ENCODE assay signal across 25 cellular contexts in the genomic region with DNA sequence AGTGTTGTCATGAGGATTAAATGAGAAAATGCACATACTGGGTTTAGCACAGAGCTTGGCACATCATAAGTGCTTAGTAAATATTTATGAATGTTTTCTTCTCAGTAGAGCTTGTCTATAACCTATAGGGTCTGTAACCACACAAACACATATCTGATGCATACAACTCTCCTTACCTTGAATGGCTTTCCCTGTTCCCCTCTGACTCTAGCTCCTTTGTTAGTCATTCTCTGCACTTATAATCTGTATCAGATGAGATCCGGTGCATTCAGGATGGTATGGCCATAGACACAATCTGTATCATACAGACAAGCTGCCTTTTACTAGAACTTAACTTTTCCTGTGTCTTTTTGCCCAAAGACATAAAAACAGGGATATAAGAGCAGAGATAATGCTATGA. TPM values are rescaled to one million over a fixed set of nuclear protein-coding genes. Genes with fewer than 3 reads are reported as not detected.
DNase-seq lines count a peak whose midpoint lies in the region; ATAC-seq, FAIRE-seq and TF ChIP-seq lines count a peak whose summit lies in the region.
"Had no signal": no experiment of that assay in that cellular context is flagged by ENCODE, and none has a peak within 500 bp of the region (broad histone marks: within the 10 kb centered on the region; RNA-seq: fewer than 3 reads in every experiment).

No MANE protein-coding gene starts in this region.

- POLR2A ChIA-PET in K562 (lab: Yijun Ruan, JAX), result interaction anchor here (0.8 to 3.0 kb wide), 5 partner anchors 11 to 41 kb away, joined by 3 to 35 read pairs (median 15); partner anchors contain the start of gene SSBP2
- POLR2A ChIA-PET in HepG2 (lab: Yijun Ruan, JAX), result no interaction called here

- H3K4me1 ChIP-seq in K562 (replicated peaks in 1 of 2; ENCODE audit: control insufficient read depth in 2 of 2, insufficient read depth in 2 of 2, low read length in 2 of 2), result peaks cover 0 to 52% of the 10 kb centered on the region in 2 experiments; a peak in 3 of 5 replicates
- H3K4me1 ChIP-seq in neural progenitor cell, result peaks cover 8% of the 10 kb centered on the region
- H3K4me1 ChIP-seq in HepG2 (ENCODE audit: insufficient read depth, low read length), result no peaks in the 10 kb centered on the region
- H3K4me1 ChIP-seq: BE2C had no signal

- TF ChIP-seq RAD21 in K562 (CRISPR knock-in tag; conservative IDR thresholded peaks at IDR 0.05 in 1 of 2, IDR thresholded peaks at IDR 0.05 in 1 of 2), result no peak
- no peak for TF ChIP-seq RAD21 in HepG2 (CRISPR knock-in tag; IDR thresholded peaks at IDR 0.05)

- in situ Hi-C loops in K562 (cut with MboI) (no loop called here), HepG2 (cut with HindIII; ENCODE audit: extremely low pct_ligation_motif_present, low pct_unique_long_range_greater_than_20kb) (no loop called here)

- BruUV-seq in K562 (replicated peaks; lab: Mats Ljungman, UMichigan) (no TSS peak), HepG2 (replicated peaks; lab: Mats Ljungman, UMichigan) (no TSS peak)

- TF ChIP-seq EP300 in K562 (IDR thresholded peaks at IDR 0.05; ENCODE audit: low read length) (no peak), HepG2 (IDR thresholded peaks at IDR 0.05; ENCODE audit: low read depth in 2 of 2, low read length in 2 of 2) (no peak), HepG2 (CRISPR knock-in tag; IDR thresholded peaks at IDR 0.05; ENCODE audit: borderline replicate concordance) (no peak)

- no peaks in the 10 kb centered on the region for H3K9me3 ChIP-seq in K562 (replicated peaks; ENCODE audit: control insufficient read depth, insufficient read depth, low read depth, low read length)
- H3K9me3 ChIP-seq in neural progenitor cell (ENCODE audit: low read depth), result no peaks in the 10 kb centered on the region
- H3K9me3 ChIP-seq in HepG2 (ENCODE audit: low read length), result no peaks in the 10 kb centered on the region
- H3K9me3 ChIP-seq: A549, BE2C, HAP-1 had no signal

- peaks cover 4% of the 10 kb centered on the region for H3K27me3 Mint-ChIP-seq in neural progenitor cell (ENCODE audit: insufficient read depth, low read depth)
- no peaks in the 10 kb centered on the region for H3K27me3 Mint-ChIP-seq in stimulated activated naive CD8-positive, alpha-beta T cell treated with anti-CD3 and anti-CD28 coated beads, Interleukin-15, amount 100 ng/mL, for 72 hours
- H3K27me3 Mint-ChIP-seq: CD4-positive, alpha-beta T cell had no signal

- H3K9ac ChIP-seq in K562 (ENCODE audit: insufficient read depth in 1 of 2, low read depth in 2 of 2, low read length in 2 of 2) (no peak overlapping the region; a peak in 1 of 4 replicates), neural progenitor cell (no peak overlapping the region), HepG2 (ENCODE audit: insufficient read depth, low read depth, low read length) (no peak overlapping the region)
- H3K9ac ChIP-seq: BLaER1 treated with 17β-estradiol and CSF1 and Interleukin-3, amounts not matched to agents 10 nM and 100 nM had no signal

- no peak overlapping the region for H3K27ac ChIP-seq in K562 (ENCODE audit: extremely low read depth, low read depth, low read length)
- H3K27ac ChIP-seq in neural progenitor cell, result no peak overlapping the region
- no peak overlapping the region for H3K27ac ChIP-seq in HepG2 (ENCODE audit: extremely low read length, insufficient read depth, low read length)

- no peaks in the 10 kb centered on the region for H3F3A ChIP-seq in neural progenitor cell (ENCODE audit: low read depth)

- no peak overlapping the region for H3K4me3 ChIP-seq in K562
- no peak overlapping the region for H3K4me3 ChIP-seq in neural progenitor cell
- no peak overlapping the region for H3K4me3 ChIP-seq in HepG2 (replicated peaks in 1 of 3; ENCODE audit: insufficient read depth in 1 of 3, low read depth in 2 of 3, low read length in 3 of 3)
- H3K4me3 ChIP-seq: A549; BLaER1 treated with 17β-estradiol and CSF1 and Interleukin-3, amounts not matched to agents 10 nM and 100 nM; GM12878; HAP-1 had no signal

- H3K4me1 Mint-ChIP-seq in neural progenitor cell, result peaks cover 10% of the 10 kb centered on the region
- peaks cover 7% of the 10 kb centered on the region for H3K4me1 Mint-ChIP-seq in stimulated activated naive CD8-positive, alpha-beta T cell treated with anti-CD3 and anti-CD28 coated beads, Interleukin-15, amount 100 ng/mL, for 72 hours
- H3K4me1 Mint-ChIP-seq: CD8-positive, alpha-beta memory T cell had no signal

- H3K27me3 ChIP-seq in K562 (ENCODE audit: control insufficient read depth in 2 of 2, insufficient read depth in 2 of 2, low read length in 2 of 2) (no peaks in the 10 kb centered on the region), neural progenitor cell (no peaks in the 10 kb centered on the region), HepG2 (ENCODE audit: control insufficient read depth in 1 of 2, insufficient read depth in 2 of 2, low read length in 2 of 2) (no peaks in the 10 kb centered on the region)
- H3K27me3 ChIP-seq: BE2C; BLaER1 treated with 17β-estradiol and CSF1 and Interleukin-3, amounts not matched to agents 10 nM and 100 nM had no signal

- DNase-seq in HTR-8/SVneo (ENCODE audit: insufficient read length, low spot score) (no peak), K562 (ENCODE audit: extremely low read depth in 1 of 4, low spot score in 3 of 4) (peak in 1 of 4 experiments; percentile 29), neural progenitor cell (ENCODE audit: low spot score) (no peak), HepG2 (ENCODE audit: low spot score) (no peak)
- DNase-seq in stimulated activated naive CD8-positive, alpha-beta T cell treated with anti-CD3 and anti-CD28 coated beads, Interleukin-15, amount 100 ng/mL, for 72 hours, result no peak
- DNase-seq: 8988T; ACHN; AML-193; BE2C; CD4-positive, alpha-beta T cell; CD8-positive, alpha-beta memory T cell; DMS 273 treated with DMSO at 0.1 percent for 48 hours; DMS79; EL; GDM1; GOT3; HFFc6 had no signal

- no peaks in the 10 kb centered on the region for H4K20me1 ChIP-seq in K562 (replicated peaks; ENCODE audit: control insufficient read depth, insufficient read depth, low read length)
- no peaks in the 10 kb centered on the region for H4K20me1 ChIP-seq in neural progenitor cell (ENCODE audit: low read depth)
- H4K20me1 ChIP-seq in HepG2 (ENCODE audit: insufficient read depth, low read length), result no peaks in the 10 kb centered on the region
- H4K20me1 ChIP-seq: BLaER1 treated with 17β-estradiol and CSF1 and Interleukin-3, amounts not matched to agents 10 nM and 100 nM had no signal

- no peak overlapping the region for H2AFZ ChIP-seq in K562 (ENCODE audit: low read depth, low read length)
- no peak overlapping the region for H2AFZ ChIP-seq in neural progenitor cell (replicated peaks)
- H2AFZ ChIP-seq in HepG2 (ENCODE audit: low read length), result no peak overlapping the region

- H3K27ac Mint-ChIP-seq in neural progenitor cell, result peak overlapping the region; percentile 39
- H3K27ac Mint-ChIP-seq in stimulated activated naive CD8-positive, alpha-beta T cell treated with anti-CD3 and anti-CD28 coated beads, Interleukin-15, amount 100 ng/mL, for 72 hours, result no peak overlapping the region
- H3K27ac Mint-ChIP-seq: CD14-positive monocyte; CD4-positive, alpha-beta T cell; CD8-positive, alpha-beta memory T cell; HFFc6 had no signal

- H3K4me3 Mint-ChIP-seq in neural progenitor cell, result no peak overlapping the region
- H3K4me3 Mint-ChIP-seq in stimulated activated naive CD8-positive, alpha-beta T cell treated with anti-CD3 and anti-CD28 coated beads, Interleukin-15, amount 100 ng/mL, for 72 hours, result no peak overlapping the region
- H3K4me3 Mint-ChIP-seq: CD14-positive monocyte; CD4-positive, alpha-beta T cell; CD8-positive, alpha-beta memory T cell; HFFc6 had no signal

- H3K9me1 ChIP-seq in K562 (ENCODE audit: control insufficient read depth, insufficient read depth, low read length), result no peaks in the 10 kb centered on the region

- H3K36me3 ChIP-seq in K562 (ENCODE audit: control insufficient read depth, insufficient read depth, low read length), result no peaks in the 10 kb centered on the region
- H3K36me3 ChIP-seq in neural progenitor cell, result no peaks in the 10 kb centered on the region
- no peaks in the 10 kb centered on the region for H3K36me3 ChIP-seq in HepG2 (replicated peaks in 1 of 2; ENCODE audit: control insufficient read depth in 1 of 2, insufficient read depth in 2 of 2, low read length in 2 of 2)
- H3K36me3 ChIP-seq: BE2C; BLaER1 treated with 17β-estradiol and CSF1 and Interleukin-3, amounts not matched to agents 10 nM and 100 nM; HAP-1 had no signal

- no peaks in the 10 kb centered on the region for H3K36me3 Mint-ChIP-seq in neural progenitor cell
- H3K36me3 Mint-ChIP-seq: CD14-positive monocyte; CD8-positive, alpha-beta memory T cell had no signal

- 14% methylated on average over 1 of the region's 1 CpG for WGBS in K562 (ENCODE audit: insufficient coverage, low coverage, missing lambda C conversion rate)
- 100% methylated on average over 1 of the region's 1 CpG for WGBS in HepG2 (ENCODE audit: low lambda C conversion rate)

- H3K79me2 ChIP-seq in K562 (ENCODE audit: control insufficient read depth, insufficient read depth, low read length) (peaks cover 26% of the 10 kb centered on the region), neural progenitor cell (ENCODE audit: low read depth) (no peaks in the 10 kb centered on the region), HepG2 (ENCODE audit: insufficient read depth, low read length) (no peaks in the 10 kb centered on the region)

- no peak overlapping the region for H3K4me2 ChIP-seq in K562 (ENCODE audit: insufficient read depth, low read length)
- H3K4me2 ChIP-seq in neural progenitor cell, result no peak overlapping the region
- no peak overlapping the region for H3K4me2 ChIP-seq in HepG2 (ENCODE audit: low read depth, low read length)

- peak; percentile 23 for FAIRE-seq in HTR-8/SVneo (lab: Jason Lieb, UNC)
- no peak for FAIRE-seq in K562 (lab: Jason Lieb, UNC)
- FAIRE-seq in HepG2 (lab: Jason Lieb, UNC), result no peak
- FAIRE-seq: D721Med, GM12878, H54 had no signal

- CTCF ChIA-PET in K562 (lab: Yijun Ruan, JAX; ENCODE audit: low intra/inter-chr PET ratio), result no interaction called here
- CTCF ChIA-PET in HepG2 (lab: Yijun Ruan, JAX; ENCODE audit: low intra/inter-chr PET ratio, low total read pairs), result no interaction called here

- TF ChIP-seq POLR2A in K562 (conservative IDR thresholded peaks at IDR 0.05), result no peak
- TF ChIP-seq POLR2A in HepG2 (IDR thresholded peaks at IDR 0.05; ENCODE audit: insufficient read depth in 1 of 2, low read depth in 2 of 2, low read length in 2 of 2), result no peak

- intact Hi-C loops in K562 (cut with micrococcal nuclease) (no loop called here), HepG2 (cut with micrococcal nuclease; ENCODE audit: unreplicated experiment) (loop anchor here (2.0 kb wide), 1 partner anchor 71 kb away; no protein-coding TSS in a partner anchor)

- ATAC-seq in K562 (peak; percentile 3; the same call in 2 of the 3 replicates), HepG2 (no peak), HG03097 (IDR thresholded peaks at IDR 0.05; ENCODE audit: low FRiP score, unreplicated experiment) (no peak)
- no peak for ATAC-seq in stimulated activated naive CD8-positive, alpha-beta T cell treated with anti-CD3 and anti-CD28 coated beads, Interleukin-15, amount 100 ng/mL, for 72 hours
- ATAC-seq: A549, GM12878 had no signal

- no peak for TF ChIP-seq CTCF in K562 (IDR thresholded peaks at IDR 0.05 in 2 of 3, conservative IDR thresholded peaks at IDR 0.05 in 1 of 3; ENCODE audit: insufficient read depth in 2 of 3, low read depth in 1 of 3, low read length in 3 of 3)
- TF ChIP-seq CTCF in neural progenitor cell (IDR thresholded peaks at IDR 0.05), result no peak
- no peak for TF ChIP-seq CTCF in HepG2 (CRISPR knock-in tag; IDR thresholded peaks at IDR 0.05)

- H3K9me3 Mint-ChIP-seq in neural progenitor cell, result no peaks in the 10 kb centered on the region
- no peaks in the 10 kb centered on the region for H3K9me3 Mint-ChIP-seq in stimulated activated naive CD8-positive, alpha-beta T cell treated with anti-CD3 and anti-CD28 coated beads, Interleukin-15, amount 100 ng/mL, for 72 hours
- H3K9me3 Mint-ChIP-seq: CD4-positive, alpha-beta T cell; HFFc6 had no signal

RNA-seq across cellular contexts. Expression of gene SSBP2, which starts 11.1 kb away (rescaled TPM):
- 60.8 and 64.6 TPM in 2 replicates for total RNA-seq in K562 (2011; cell fraction: chromatin; rRNA removed; ENCODE audit: low replicate concordance)
- total RNA-seq in K562 (2011; cell fraction: nucleolus; rRNA removed), result 20.4 and 22.5 TPM in 2 replicates
- 30.7 and 41.1 TPM in 2 replicates for total RNA-seq in K562 (2011; cell fraction: nucleoplasm; rRNA removed)
- total RNA-seq in K562 (2014; rRNA removed) (22.3 and 30.2 TPM in 2 replicates), K562 (2014; rRNA removed; fragmentation: Illumina TruSeq; extraction: Trizol) (42.1 and 47.2 TPM in 2 replicates), K562 (2015; rRNA removed; fragmentation: Illumina TruSeq; extraction: Trizol) (37.7 and 39.9 TPM in 2 replicates), K562 (2021) (36.4 and 41.1 TPM in 2 replicates), neural progenitor cell (ENCODE audit: low replicate concordance) (156 and 175 TPM in 2 replicates), HepG2 (2016; rRNA removed; fragmentation: Illumina TruSeq; extraction: Trizol) (not detected in 2 replicates)
- polyA plus RNA-seq in K562 (2011; rRNA removed) (47.6 and 88.4 TPM in 2 replicates), K562 (2014; fragmentation: Illumina TruSeq; extraction: Trizol) (62.5 and 78.7 TPM in 2 replicates), K562 (2014; fragmentation: Nextera tagmentation; extraction: Ambion mirVana) (100 to 1,000 TPM in 1 of 2 experiments, 10 to 100 TPM in 1; 81.8 to 133 TPM), K562 (2014; rRNA removed) (35.1 and 44.6 TPM in 2 replicates), HepG2 (2011; rRNA removed) (0.01 and 0.16 TPM in 2 replicates)
- 32.1 and 43.1 TPM in 2 replicates for polyA plus RNA-seq in K562 (2011; cell fraction: cytosol; rRNA removed)
- polyA plus RNA-seq in K562 (2011; cell fraction: nucleus; rRNA removed), result 34.8 and 49.1 TPM in 2 replicates
- polyA plus RNA-seq in K562 (2012), result 37.3 and 54.7 TPM in 2 replicates
- polyA minus RNA-seq in K562 (2011; rRNA and poly(A)+ RNA removed), result 42.0 and 53.6 TPM in 2 replicates
- polyA minus RNA-seq in K562 (2011; cell fraction: cytosol; rRNA and poly(A)+ RNA removed), result 10.9 and 20.5 TPM in 2 replicates
- polyA minus RNA-seq in K562 (2011; cell fraction: nucleus; rRNA and poly(A)+ RNA removed), result 24.2 and 28.5 TPM in 2 replicates
- total RNA-seq in HepG2 (2016; cell fraction: cytosol; rRNA removed; fragmentation: Illumina TruSeq; extraction: Trizol; ENCODE audit: low read depth), result not detected in 2 replicates
- total RNA-seq in HepG2 (2016; cell fraction: insoluble cytoplasmic fraction; rRNA removed; fragmentation: Illumina TruSeq; extraction: Trizol), result not detected in 2 replicates
- 0.19 TPM in 1 of 2 replicates, not detected in the other for total RNA-seq in HepG2 (2016; cell fraction: membrane; rRNA removed; fragmentation: Illumina TruSeq; extraction: Trizol)
- not detected in 2 replicates for total RNA-seq in HepG2 (2016; cell fraction: nucleus; rRNA removed; fragmentation: Illumina TruSeq; extraction: Trizol)
- polyA plus RNA-seq in HepG2 (2011; cell fraction: cytosol; rRNA removed), result 0.05 and 0.09 TPM in 2 replicates
- polyA plus RNA-seq in HepG2 (2011; cell fraction: nucleus; rRNA removed), result 0.59 and 0.85 TPM in 2 replicates
- not detected in 2 replicates for polyA plus RNA-seq in HepG2 (2012)
- not detected in 2 replicates for polyA plus RNA-seq in HepG2 (2016; cell fraction: cytosol; fragmentation: Illumina TruSeq; extraction: Trizol; ENCODE audit: low read depth)
- polyA plus RNA-seq in HepG2 (2016; cell fraction: insoluble cytoplasmic fraction; fragmentation: Illumina TruSeq; extraction: Trizol; ENCODE audit: low read depth), result not detected in 2 replicates
- polyA plus RNA-seq in HepG2 (2016; cell fraction: membrane; fragmentation: Illumina TruSeq; extraction: Trizol; ENCODE audit: low read depth), result not detected in 2 replicates
- not detected in 2 replicates for polyA plus RNA-seq in HepG2 (2016; cell fraction: nucleus; fragmentation: Illumina TruSeq; extraction: Trizol; ENCODE audit: insufficient read depth, low read depth)
- 7.6 TPM in 1 of 2 replicates, not detected in the other for polyA minus RNA-seq in HepG2 (2011; rRNA and poly(A)+ RNA removed; ENCODE audit: low replicate concordance)
- polyA minus RNA-seq in HepG2 (2011; cell fraction: cytosol; rRNA and poly(A)+ RNA removed), result not detected in 2 replicates
- 0.52 and 0.99 TPM in 2 replicates for polyA minus RNA-seq in HepG2 (2011; cell fraction: nucleus; rRNA and poly(A)+ RNA removed)

Comparison
In these comparisons a context has a peak if more than half of its experiments do, and no peak if none do; other contexts are left out.
1. RNA of gene SSBP2, which starts 11.1 kb away (total RNA-seq): 156 to 175 TPM in neural progenitor cell and 20.4 to 64.6 TPM in K562; 0.19 TPM in HepG2; every median in the first group is over 10 times any median in the second.